In genomic region chr1:2202843-2203601, GRCh38 we compare ENCODE assay signal across 1 cellular context.
TF ChIP-seq lines count a peak whose summit lies in the region.

No MANE protein-coding gene starts in this region.

TF ChIP-seq in HepG2, 621 proteins besides CTCF, POLR2A, EP300 and RAD21:
- TF ChIP-seq ZNF879 (CRISPR knock-in tag; IDR thresholded peaks at IDR 0.05) (no peak), HNRNPLL (IDR thresholded peaks at IDR 0.05; ENCODE audit: low read depth, low read length, poor library complexity, severe bottlenecking) (peak; percentile 10), ZNF263 (CRISPR knock-in tag; IDR thresholded peaks at IDR 0.05) (peak; percentile 58; the same call in 1 of the 2 replicates)
TF ChIP-seq in HepG2: peak in this region for 2.
